15 cellular contexts compared by ENCODE assay signal in the genomic region with DNA sequence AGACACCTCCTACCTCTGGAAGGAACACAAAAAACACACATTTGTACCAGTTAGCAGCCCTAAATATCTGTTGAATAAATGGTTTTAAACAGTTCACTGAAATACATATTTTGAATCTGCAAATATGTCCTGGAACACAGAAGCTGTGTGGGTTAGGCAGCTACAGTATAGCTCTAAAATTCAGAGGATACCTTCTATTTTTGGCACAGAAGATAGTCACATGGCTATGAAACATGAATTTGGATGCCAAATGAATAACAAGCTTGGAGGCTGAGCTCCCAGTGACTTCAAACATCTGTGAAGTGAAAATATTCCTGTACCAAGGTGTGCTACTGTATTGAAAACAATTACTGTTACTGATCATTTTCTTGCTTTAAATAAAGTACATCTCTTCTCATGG.
DNase-seq lines count a peak whose midpoint lies in the region; ATAC-seq and TF ChIP-seq lines count a peak whose summit lies in the region.
"Had no signal": no experiment of that assay in that cellular context is flagged by ENCODE, and none has a peak within 500 bp of the region (broad histone marks: within the 10 kb centered on the region; RNA-seq: fewer than 3 reads in every experiment).

No MANE protein-coding gene starts in this region.

- peaks cover 0 to 3% (median 0%) of the 10 kb centered on the region in 5 experiments for H3K9me3 Mint-ChIP-seq in brain
- H3K9me3 Mint-ChIP-seq: H9 had no signal

- peak overlapping the region in 3 of 5 experiments; percentile 15 to 82 (median 32) for H3K27ac Mint-ChIP-seq in brain
- H3K27ac Mint-ChIP-seq: CD8-positive, alpha-beta memory T cell had no signal

- peak; percentile 57 for ATAC-seq in Right ventricle myocardium superior (ENCODE audit: poor library complexity)
- ATAC-seq: A549 had no signal

- H3K36me3 Mint-ChIP-seq in brain, result no peaks in the 10 kb centered on the region
- H3K36me3 Mint-ChIP-seq: CD8-positive, alpha-beta memory T cell had no signal

- H3K36me3 ChIP-seq in right atrium auricular region (no peaks in the 10 kb centered on the region), ascending aorta (no peaks in the 10 kb centered on the region)
- H3K36me3 ChIP-seq: BLaER1 had no signal

- peaks cover 0 to 33% of the 10 kb centered on the region in 2 donors for H3K4me1 ChIP-seq in right atrium auricular region
- H3K4me1 ChIP-seq in ascending aorta, result peaks cover 0 to 5% of the 10 kb centered on the region in 2 donors
- H3K4me1 ChIP-seq: A549, Caco-2 had no signal

- no peaks in the 10 kb centered on the region for H3K27me3 ChIP-seq in right atrium auricular region
- H3K27me3 ChIP-seq in ascending aorta, result no peaks in the 10 kb centered on the region
- H3K27me3 ChIP-seq: BLaER1 had no signal

- peaks cover 54% of the 10 kb centered on the region for H3K4me1 Mint-ChIP-seq in brain
- H3K4me1 Mint-ChIP-seq: CD8-positive, alpha-beta memory T cell had no signal

- peak overlapping the region; percentile 14 to 73 for H3K27ac ChIP-seq in right atrium auricular region
- H3K27ac ChIP-seq in ascending aorta, result no peak overlapping the region
- H3K27ac ChIP-seq: A549, BLaER1 had no signal

- no peak for TF ChIP-seq CTCF in brain (conservative IDR thresholded peaks at IDR 0.05)
- no peak for TF ChIP-seq CTCF in right atrium auricular region (IDR thresholded peaks at IDR 0.05)
- TF ChIP-seq CTCF in ascending aorta (IDR thresholded peaks at IDR 0.05), result no peak

- H3K4me3 Mint-ChIP-seq in brain, result no peak overlapping the region
- H3K4me3 Mint-ChIP-seq: CD8-positive, alpha-beta memory T cell; H9 had no signal

- H3K9me3 ChIP-seq in right atrium auricular region (no peaks in the 10 kb centered on the region), ascending aorta (no peaks in the 10 kb centered on the region)
- H3K9me3 ChIP-seq: A549, BLaER1, Caco-2 had no signal

- intact Hi-C loops in Right ventricle myocardium superior (cut with DNase I) (no loop called here), ascending aorta (cut with DNase I) (no loop called here)

- peaks cover 3% of the 10 kb centered on the region for H3K27me3 Mint-ChIP-seq in brain
- H3K27me3 Mint-ChIP-seq: CD8-positive, alpha-beta memory T cell had no signal

- H3K4me3 ChIP-seq in right atrium auricular region, result no peak overlapping the region
- no peak overlapping the region for H3K4me3 ChIP-seq in ascending aorta
- H3K4me3 ChIP-seq: A549, BLaER1 had no signal

- no peak for DNase-seq in Right ventricle myocardium superior
- no peak for DNase-seq in right atrium auricular region (ENCODE audit: low spot score)
- peak; percentile 5 for DNase-seq in occipital lobe (lab: John Stamatoyannopoulos, UW)
- DNase-seq in ascending aorta (ENCODE audit: low spot score in 2 of 2), result no peak
- DNase-seq in NCI-H748 treated with DMSO at 0.1 percent for 48 hours (lab: John Stamatoyannopoulos, UW), result no peak
- no peak for DNase-seq in dermis blood vessel endothelial cell
- DNase-seq: Caco-2; CD8-positive, alpha-beta memory T cell; DND-41; GDM1; GOT3; H9 had no signal

Comparison
In these comparisons a context has a peak if more than half of its experiments do, and no peak if none do; other contexts are left out.
1. H3K27ac ChIP-seq: peak in right atrium auricular region (2 of 2); none in ascending aorta (0 of 2).